10 cellular contexts compared by ENCODE assay signal in genomic region chr1:33821291-33821690, GRCh38. TPM values are rescaled to one million over a fixed set of nuclear protein-coding genes. Genes with fewer than 3 reads are reported as not detected.
"Had no signal": no experiment of that assay in that cellular context is flagged by ENCODE, and none has a peak within 500 bp of the region (broad histone marks: within the 10 kb centered on the region; RNA-seq: fewer than 3 reads in every experiment).

No MANE protein-coding gene starts in this region.

- H3K9me3 ChIP-seq: HAP-1 had no signal

- DNase-seq: GOT3, H7, HFFc6 had no signal

- ATAC-seq: HCT116, HepG2 had no signal

- H3K4me3 Mint-ChIP-seq: HFFc6, IgD-negative memory B cell had no signal

- H3K4me1 Mint-ChIP-seq: IgD-negative memory B cell had no signal

- H3K27ac Mint-ChIP-seq: HFFc6, IgD-negative memory B cell had no signal

- H3K4me1 ChIP-seq: HAP-1 had no signal

- H3K4me3 ChIP-seq: HAP-1 had no signal

- H3K27ac ChIP-seq: HL-60 had no signal

- H3K36me3 ChIP-seq: HAP-1 had no signal

RNA-seq across cellular contexts. Expression of gene HMGB4, which starts 42.6 kb away (rescaled TPM):
- total RNA-seq: H4, H7, HepG2, HFFc6, HT1080 had no signal
- polyA plus RNA-seq: HepG2, IgD-negative memory B cell had no signal
